Comparison of ENCODE assay signal across 1 cellular context in genomic region chr5:206406-206805, GRCh38.
TF ChIP-seq lines count a peak whose summit lies in the region.

No MANE protein-coding gene starts in this region.

TF ChIP-seq in SK-N-SH, 30 proteins besides CTCF, POLR2A, EP300 and RAD21 (continued from another document):
- TF ChIP-seq ZBTB33 (IDR thresholded peaks at IDR 0.05; ENCODE audit: borderline replicate concordance, low read depth) (no peak), PBX3 (IDR thresholded peaks at IDR 0.05) (no peak), EZH2phosphoT487 (IDR thresholded peaks at IDR 0.05; ENCODE audit: borderline replicate concordance, low read depth) (no peak), GABPA (IDR thresholded peaks at IDR 0.05; ENCODE audit: low read depth) (no peak), FOXJ3 (CRISPR knock-in tag; IDR thresholded peaks at IDR 0.05) (no peak), NFIC (IDR thresholded peaks at IDR 0.05; ENCODE audit: borderline replicate concordance) (peak; percentile 33; the same call in 1 of the 2 replicates)
